ENCODE assay signal across 9 cellular contexts in genomic region chr11:121741954-121742361, GRCh38.
DNase-seq lines count a peak whose midpoint lies in the region; ATAC-seq and TF ChIP-seq lines count a peak whose summit lies in the region.
"Had no signal": no experiment of that assay in that cellular context is flagged by ENCODE, and none has a peak within 500 bp of the region (broad histone marks: within the 10 kb centered on the region; RNA-seq: fewer than 3 reads in every experiment).

No MANE protein-coding gene starts in this region.

- H3K9ac ChIP-seq in adipocyte (ENCODE audit: low read length): peak overlapping the region; percentile 72
- H3K9ac ChIP-seq in neural progenitor cell: no peak overlapping the region

- H3K4me3 ChIP-seq in adipocyte (ENCODE audit: low read length) (peak overlapping the region; percentile 53), neural progenitor cell (no peak overlapping the region)

- TF ChIP-seq CTCF in neural progenitor cell (IDR thresholded peaks at IDR 0.05) (no peak), type B pancreatic cell (conservative IDR thresholded peaks at IDR 0.05) (no peak)

- no peak for ATAC-seq in activated naive CD8-positive, alpha-beta T cell treated with anti-CD3 and anti-CD28 coated beads, Interleukin-2, amount 50 U/mL, for 24 hours

- peak; percentile 72 for DNase-seq in adipocyte (ENCODE audit: low read depth)
- DNase-seq in globus pallidus (ENCODE audit: low spot score): peak; percentile 85
- DNase-seq in neural progenitor cell (ENCODE audit: low spot score): no peak
- DNase-seq in type B pancreatic cell (ENCODE audit: extremely low spot score, unreplicated experiment): no peak
- DNase-seq in activated T-helper 1 cell treated with anti-CD3 and anti-CD28 coated beads, Interleukin-12 subunit alpha, Interleukin-12 subunit beta, Interleukin-2, Interleukin-4 antibody, amounts not matched to agents 30 ng/mL and 10 ng/mL and 1 ng/mL, durations not matched to agents 14 hours and 24 hours and 36 hours (ENCODE audit: low spot score): no peak
- DNase-seq in NCI-H524 treated with DMSO at 0.1 percent for 48 hours (lab: John Stamatoyannopoulos, UW): no peak
- no peak for DNase-seq in SHP77 (lab: John Stamatoyannopoulos, UW)
- DNase-seq in activated naive CD8-positive, alpha-beta T cell treated with anti-CD3 and anti-CD28 coated beads, Interleukin-2, amount 50 U/mL, for 24 hours: no peak

- intact Hi-C loops in activated T-helper 1 cell treated with anti-CD3 and anti-CD28 coated beads, Interleukin-12 subunit alpha, Interleukin-12 subunit beta, Interleukin-2, Interleukin-4 antibody, amounts not matched to agents 30 ng/mL and 10 ng/mL and 1 ng/mL, durations not matched to agents 14 hours and 24 hours and 36 hours (cut with micrococcal nuclease): no loop called here

- no peaks in the 10 kb centered on the region for H3F3A ChIP-seq in neural progenitor cell (ENCODE audit: low read depth)

- peak overlapping the region; percentile 9 for H2AFZ ChIP-seq in neural progenitor cell (replicated peaks)

- H3K79me2 ChIP-seq in neural progenitor cell (ENCODE audit: low read depth): no peaks in the 10 kb centered on the region

- H3K4me2 ChIP-seq in neural progenitor cell: no peak overlapping the region

- H3K27me3 ChIP-seq in adipocyte (replicated peaks; ENCODE audit: control insufficient read depth, insufficient read depth, low read length) (no peaks in the 10 kb centered on the region), neural progenitor cell (no peaks in the 10 kb centered on the region)

- H3K36me3 Mint-ChIP-seq in neural progenitor cell (no peaks in the 10 kb centered on the region), type B pancreatic cell (no peaks in the 10 kb centered on the region)
- no peaks in the 10 kb centered on the region for H3K36me3 Mint-ChIP-seq in activated T-helper 1 cell treated with anti-CD3 and anti-CD28 coated beads, Interleukin-12 subunit alpha, Interleukin-12 subunit beta, Interleukin-2, Interleukin-4 antibody, amounts not matched to agents 30 ng/mL and 10 ng/mL and 1 ng/mL, durations not matched to agents 14 hours and 24 hours and 36 hours (ENCODE audit: low read depth)
- peaks cover 6% of the 10 kb centered on the region for H3K36me3 Mint-ChIP-seq in activated naive CD8-positive, alpha-beta T cell treated with anti-CD3 and anti-CD28 coated beads, Interleukin-2, amount 50 U/mL, for 24 hours (ENCODE audit: low read depth)

- peaks cover 2% of the 10 kb centered on the region for H3K27me3 Mint-ChIP-seq in neural progenitor cell (ENCODE audit: insufficient read depth, low read depth)
- no peaks in the 10 kb centered on the region for H3K27me3 Mint-ChIP-seq in type B pancreatic cell
- H3K27me3 Mint-ChIP-seq in activated T-helper 1 cell treated with anti-CD3 and anti-CD28 coated beads, Interleukin-12 subunit alpha, Interleukin-12 subunit beta, Interleukin-2, Interleukin-4 antibody, amounts not matched to agents 30 ng/mL and 10 ng/mL and 1 ng/mL, durations not matched to agents 14 hours and 24 hours and 36 hours (ENCODE audit: insufficient read depth): peaks cover 2% of the 10 kb centered on the region
- H3K27me3 Mint-ChIP-seq in activated naive CD8-positive, alpha-beta T cell treated with anti-CD3 and anti-CD28 coated beads, Interleukin-2, amount 50 U/mL, for 24 hours: peaks cover 11% of the 10 kb centered on the region

- H3K9me3 Mint-ChIP-seq in neural progenitor cell (peaks cover 17% of the 10 kb centered on the region), type B pancreatic cell (no peaks in the 10 kb centered on the region)
- peaks cover 8% of the 10 kb centered on the region for H3K9me3 Mint-ChIP-seq in activated T-helper 1 cell treated with anti-CD3 and anti-CD28 coated beads, Interleukin-12 subunit alpha, Interleukin-12 subunit beta, Interleukin-2, Interleukin-4 antibody, amounts not matched to agents 30 ng/mL and 10 ng/mL and 1 ng/mL, durations not matched to agents 14 hours and 24 hours and 36 hours
- peaks cover 8% of the 10 kb centered on the region for H3K9me3 Mint-ChIP-seq in activated naive CD8-positive, alpha-beta T cell treated with anti-CD3 and anti-CD28 coated beads, Interleukin-2, amount 50 U/mL, for 24 hours

- H3K27ac ChIP-seq in neural progenitor cell: no peak overlapping the region

- H3K4me1 ChIP-seq in adipocyte (ENCODE audit: control insufficient read depth, insufficient read depth, low read length): peaks cover 18% of the 10 kb centered on the region
- peaks cover 6% of the 10 kb centered on the region for H3K4me1 ChIP-seq in neural progenitor cell

- no peaks in the 10 kb centered on the region for H4K20me1 ChIP-seq in neural progenitor cell (ENCODE audit: low read depth)

- H3K4me3 Mint-ChIP-seq in neural progenitor cell (no peak overlapping the region), type B pancreatic cell (peak overlapping the region; percentile 51)
- H3K4me3 Mint-ChIP-seq in activated T-helper 1 cell treated with anti-CD3 and anti-CD28 coated beads, Interleukin-12 subunit alpha, Interleukin-12 subunit beta, Interleukin-2, Interleukin-4 antibody, amounts not matched to agents 30 ng/mL and 10 ng/mL and 1 ng/mL, durations not matched to agents 14 hours and 24 hours and 36 hours: no peak overlapping the region
- no peak overlapping the region for H3K4me3 Mint-ChIP-seq in activated naive CD8-positive, alpha-beta T cell treated with anti-CD3 and anti-CD28 coated beads, Interleukin-2, amount 50 U/mL, for 24 hours
- H3K4me3 Mint-ChIP-seq: stimulated activated naive CD8-positive, alpha-beta T cell treated with anti-CD3 and anti-CD28 coated beads, Interleukin-15, Interleukin-2, amounts not matched to agents 100 ng/mL and 50 ng/mL, for 24 hours had no signal

- peaks cover 8% of the 10 kb centered on the region for H3K9me3 ChIP-seq in adipocyte (ENCODE audit: control insufficient read depth, low read length)
- peaks cover 5% of the 10 kb centered on the region for H3K9me3 ChIP-seq in neural progenitor cell (ENCODE audit: low read depth)

- no peak overlapping the region for H3K27ac Mint-ChIP-seq in neural progenitor cell
- H3K27ac Mint-ChIP-seq in type B pancreatic cell: peak overlapping the region; percentile 57
- no peak overlapping the region for H3K27ac Mint-ChIP-seq in activated T-helper 1 cell treated with anti-CD3 and anti-CD28 coated beads, Interleukin-12 subunit alpha, Interleukin-12 subunit beta, Interleukin-2, Interleukin-4 antibody, amounts not matched to agents 30 ng/mL and 10 ng/mL and 1 ng/mL, durations not matched to agents 14 hours and 24 hours and 36 hours
- H3K27ac Mint-ChIP-seq in activated naive CD8-positive, alpha-beta T cell treated with anti-CD3 and anti-CD28 coated beads, Interleukin-2, amount 50 U/mL, for 24 hours: no peak overlapping the region
- H3K27ac Mint-ChIP-seq: stimulated activated naive CD8-positive, alpha-beta T cell treated with anti-CD3 and anti-CD28 coated beads, Interleukin-15, Interleukin-2, amounts not matched to agents 100 ng/mL and 50 ng/mL, for 24 hours had no signal

- H3K4me1 Mint-ChIP-seq in neural progenitor cell (peaks cover 6% of the 10 kb centered on the region), type B pancreatic cell (ENCODE audit: unreplicated experiment) (peaks cover 10% of the 10 kb centered on the region)
- no peaks in the 10 kb centered on the region for H3K4me1 Mint-ChIP-seq in activated T-helper 1 cell treated with anti-CD3 and anti-CD28 coated beads, Interleukin-12 subunit alpha, Interleukin-12 subunit beta, Interleukin-2, Interleukin-4 antibody, amounts not matched to agents 30 ng/mL and 10 ng/mL and 1 ng/mL, durations not matched to agents 14 hours and 24 hours and 36 hours (ENCODE audit: low read depth)
- H3K4me1 Mint-ChIP-seq in activated naive CD8-positive, alpha-beta T cell treated with anti-CD3 and anti-CD28 coated beads, Interleukin-2, amount 50 U/mL, for 24 hours: no peaks in the 10 kb centered on the region

- no peaks in the 10 kb centered on the region for H3K36me3 ChIP-seq in adipocyte (ENCODE audit: control insufficient read depth, insufficient read depth, low read length, severe bottlenecking)
- H3K36me3 ChIP-seq in neural progenitor cell: peaks cover 5% of the 10 kb centered on the region

Comparison
In these comparisons a context has a peak if more than half of its experiments do, and no peak if none do; other contexts are left out.
1. DNase-seq: peak in adipocyte (single experiment) and globus pallidus (single experiment); none in neural progenitor cell (single experiment), type B pancreatic cell (single experiment), activated T-helper 1 cell treated with anti-CD3 and anti-CD28 coated beads, Interleukin-12 subunit alpha, Interleukin-12 subunit beta, Interleukin-2, Interleukin-4 antibody, amounts not matched to agents 30 ng/mL and 10 ng/mL and 1 ng/mL, durations not matched to agents 14 hours and 24 hours and 36 hours (single experiment), NCI-H524 treated with DMSO at 0.1 percent for 48 hours (single experiment), SHP77 (0 of 2) and activated naive CD8-positive, alpha-beta T cell treated with anti-CD3 and anti-CD28 coated beads, Interleukin-2, amount 50 U/mL, for 24 hours (single experiment).